In genomic region chr9:120852240-120853018, GRCh38 we compare ENCODE assay signal across 14 cellular contexts. TPM values are rescaled to one million over a fixed set of nuclear protein-coding genes. Genes with fewer than 3 reads are reported as not detected.
DNase-seq lines count a peak whose midpoint lies in the region; ATAC-seq and TF ChIP-seq lines count a peak whose summit lies in the region.
"Had no signal": no experiment of that assay in that cellular context is flagged by ENCODE, and none has a peak within 500 bp of the region (broad histone marks: within the 10 kb centered on the region; RNA-seq: fewer than 3 reads in every experiment).

No MANE protein-coding gene starts in this region.

- H3K4me3 Mint-ChIP-seq in activated CD4-positive, alpha-beta T cell treated with anti-CD3 and anti-CD28 coated beads for 36 hours = no peak overlapping the region
- no peak overlapping the region for H3K4me3 Mint-ChIP-seq in effector memory CD8-positive, alpha-beta T cell
- H3K4me3 Mint-ChIP-seq in neural progenitor cell = no peak overlapping the region
- H3K4me3 Mint-ChIP-seq: activated naive CD4-positive, alpha-beta T cell treated with anti-CD3 and anti-CD28 coated beads, Interleukin-2, amount 50 U/mL, for 24 hours; IgD-negative memory B cell had no signal

- no peak for DNase-seq in activated CD4-positive, alpha-beta T cell treated with anti-CD3 and anti-CD28 coated beads for 36 hours
- no peak for DNase-seq in activated CD4-positive, alpha-beta T cell treated with anti-CD3 and anti-CD28 coated beads, Interleukin-2, amount 50 U/mL, for 1 hour
- DNase-seq in OCI-LY7 (ENCODE audit: low spot score) (no peak), neural progenitor cell (ENCODE audit: low spot score) (peak; percentile 45), NCI-H146 (lab: John Stamatoyannopoulos, UW) (no peak), DMS 273 treated with DMSO at 0.1 percent for 48 hours (lab: John Stamatoyannopoulos, UW) (no peak)
- no peak for DNase-seq in effector memory CD8-positive, alpha-beta T cell
- DNase-seq in stimulated activated CD4-positive, alpha-beta T cell treated with anti-CD3 and anti-CD28 coated beads, Interleukin-4, amount 100 ng/mL, for 1 hour = no peak
- DNase-seq: cortex of kidney, DMS79, occipital lobe had no signal

- H3K36me3 Mint-ChIP-seq in activated CD4-positive, alpha-beta T cell treated with anti-CD3 and anti-CD28 coated beads for 36 hours (ENCODE audit: low read depth) = peaks cover 74% of the 10 kb centered on the region
- H3K36me3 Mint-ChIP-seq in effector memory CD8-positive, alpha-beta T cell (ENCODE audit: insufficient read depth) = peaks cover 56% of the 10 kb centered on the region
- H3K36me3 Mint-ChIP-seq in neural progenitor cell = peaks cover 1% of the 10 kb centered on the region
- H3K36me3 Mint-ChIP-seq: activated naive CD4-positive, alpha-beta T cell treated with anti-CD3 and anti-CD28 coated beads, Interleukin-2, amount 50 U/mL, for 24 hours had no signal

- peak overlapping the region; percentile 29 for H3K27ac Mint-ChIP-seq in activated CD4-positive, alpha-beta T cell treated with anti-CD3 and anti-CD28 coated beads for 36 hours
- H3K27ac Mint-ChIP-seq in effector memory CD8-positive, alpha-beta T cell = peak overlapping the region; percentile 56 to 80
- H3K27ac Mint-ChIP-seq in neural progenitor cell = peak overlapping the region; percentile 91
- H3K27ac Mint-ChIP-seq: activated naive CD4-positive, alpha-beta T cell treated with anti-CD3 and anti-CD28 coated beads, Interleukin-2, amount 50 U/mL, for 24 hours; IgD-negative memory B cell had no signal

- intact Hi-C loops in activated CD4-positive, alpha-beta T cell treated with anti-CD3 and anti-CD28 coated beads for 36 hours (cut with DNase I, micrococcal nuclease) = no loop called here
- intact Hi-C loops in OCI-LY7 (cut with micrococcal nuclease; ENCODE audit: unreplicated experiment) = no loop called here

- H3K79me2 ChIP-seq in OCI-LY7 (ENCODE audit: insufficient read depth, low read depth, low read length) (no peaks in the 10 kb centered on the region), neural progenitor cell (ENCODE audit: low read depth) (no peaks in the 10 kb centered on the region)

- no peaks in the 10 kb centered on the region for H3K9me2 ChIP-seq in OCI-LY7 (ENCODE audit: insufficient read depth, low read length)

- POLR2A ChIA-PET in activated CD4-positive, alpha-beta T cell treated with anti-CD3 and anti-CD28 coated beads for 36 hours (lab: Charles Lee) = interaction anchor here (1.0 kb wide), 1 partner anchor 15 kb away, joined by 3 read pairs; no protein-coding TSS in a partner anchor
- POLR2A ChIA-PET in OCI-LY7 (lab: Charles Lee) = interaction anchor here (0.6 kb wide), 3 partner anchors 67 to 336 kb away, joined by 3 to 10 read pairs (median 4); no protein-coding TSS in a partner anchor

- no peaks in the 10 kb centered on the region for H3K4me1 ChIP-seq in OCI-LY7 (ENCODE audit: insufficient read depth, low read length, poor library complexity, severe bottlenecking)
- peaks cover 22% of the 10 kb centered on the region for H3K4me1 ChIP-seq in neural progenitor cell

- H3K4me1 Mint-ChIP-seq in activated CD4-positive, alpha-beta T cell treated with anti-CD3 and anti-CD28 coated beads for 36 hours = peaks cover 49% of the 10 kb centered on the region
- peaks cover 11 to 25% of the 10 kb centered on the region in 2 donors for H3K4me1 Mint-ChIP-seq in effector memory CD8-positive, alpha-beta T cell (ENCODE audit: low read depth in 2 of 2)
- H3K4me1 Mint-ChIP-seq in neural progenitor cell = peaks cover 16% of the 10 kb centered on the region

- no peaks in the 10 kb centered on the region for H4K20me1 ChIP-seq in OCI-LY7 (ENCODE audit: insufficient read depth, low read length)
- no peaks in the 10 kb centered on the region for H4K20me1 ChIP-seq in neural progenitor cell (ENCODE audit: low read depth)

- H3F3A ChIP-seq in neural progenitor cell (ENCODE audit: low read depth) = peaks cover 13% of the 10 kb centered on the region

- H3K27me3 ChIP-seq in neural progenitor cell = no peaks in the 10 kb centered on the region

- H3K9me3 ChIP-seq in OCI-LY7 (ENCODE audit: low read length) = no peaks in the 10 kb centered on the region
- H3K9me3 ChIP-seq in neural progenitor cell (ENCODE audit: low read depth) = no peaks in the 10 kb centered on the region
- H3K9me3 ChIP-seq: HAP-1 had no signal

- H3K4me2 ChIP-seq in OCI-LY7 (ENCODE audit: low read length) (no peak overlapping the region), neural progenitor cell (peak overlapping the region; percentile 41)

- H3K9me3 Mint-ChIP-seq in activated CD4-positive, alpha-beta T cell treated with anti-CD3 and anti-CD28 coated beads for 36 hours (ENCODE audit: low read depth) = no peaks in the 10 kb centered on the region
- no peaks in the 10 kb centered on the region for H3K9me3 Mint-ChIP-seq in effector memory CD8-positive, alpha-beta T cell
- no peaks in the 10 kb centered on the region for H3K9me3 Mint-ChIP-seq in neural progenitor cell
- H3K9me3 Mint-ChIP-seq: activated naive CD4-positive, alpha-beta T cell treated with anti-CD3 and anti-CD28 coated beads, Interleukin-2, amount 50 U/mL, for 24 hours; IgD-negative memory B cell had no signal

- ATAC-seq in activated CD4-positive, alpha-beta T cell treated with anti-CD3 and anti-CD28 coated beads for 36 hours = no peak
- ATAC-seq in effector memory CD8-positive, alpha-beta T cell (replicated peaks) = no peak

- CTCF ChIA-PET in activated CD4-positive, alpha-beta T cell treated with anti-CD3 and anti-CD28 coated beads for 36 hours (lab: Charles Lee) = interaction anchor here (0.7 to 1.6 kb wide), 4 partner anchors 15 to 65 kb away, joined by 3 to 5 read pairs (median 3); no protein-coding TSS in a partner anchor
- CTCF ChIA-PET in OCI-LY7 (lab: Charles Lee; ENCODE audit: unreplicated experiment) = no interaction called here

- TF ChIP-seq CTCF in OCI-LY7 (conservative IDR thresholded peaks at IDR 0.05; ENCODE audit: low read length) = no peak
- no peak for TF ChIP-seq CTCF in neural progenitor cell (IDR thresholded peaks at IDR 0.05)

- H2AFZ ChIP-seq in OCI-LY7 (ENCODE audit: low read length) = no peak overlapping the region
- H2AFZ ChIP-seq in neural progenitor cell (replicated peaks) = peak overlapping the region; percentile 95

- H3K36me3 ChIP-seq in OCI-LY7 (ENCODE audit: insufficient read depth, low read length) = peaks cover 64% of the 10 kb centered on the region
- no peaks in the 10 kb centered on the region for H3K36me3 ChIP-seq in neural progenitor cell

- BruUV-seq in OCI-LY7 (replicated peaks; lab: Mats Ljungman, UMichigan) = TSS peak; percentile 26

- H3K27ac ChIP-seq in OCI-LY7 (ENCODE audit: low read depth, low read length, poor library complexity, severe bottlenecking) (no peak overlapping the region), neural progenitor cell (peak overlapping the region; percentile 56)

- H3K4me3 ChIP-seq in OCI-LY7 (ENCODE audit: low read depth, low read length, poor library complexity, severe bottlenecking) = no peak overlapping the region
- H3K4me3 ChIP-seq in neural progenitor cell = no peak overlapping the region
- H3K4me3 ChIP-seq: HAP-1 had no signal

- no peak overlapping the region for H3K9ac ChIP-seq in neural progenitor cell

- no peaks in the 10 kb centered on the region for H3K27me3 Mint-ChIP-seq in activated CD4-positive, alpha-beta T cell treated with anti-CD3 and anti-CD28 coated beads for 36 hours
- H3K27me3 Mint-ChIP-seq in effector memory CD8-positive, alpha-beta T cell = no peaks in the 10 kb centered on the region
- no peaks in the 10 kb centered on the region for H3K27me3 Mint-ChIP-seq in neural progenitor cell (ENCODE audit: insufficient read depth, low read depth)
- H3K27me3 Mint-ChIP-seq: activated naive CD4-positive, alpha-beta T cell treated with anti-CD3 and anti-CD28 coated beads, Interleukin-2, amount 50 U/mL, for 24 hours; IgD-negative memory B cell had no signal

RNA-seq across cellular contexts. Expression of gene PSMD5, which starts 9.7 kb away (rescaled TPM):
- 10 to 100 TPM; 53.5 to 58.3 TPM for total RNA-seq in activated CD4-positive, alpha-beta T cell treated with anti-CD3 and anti-CD28 coated beads for 36 hours
- total RNA-seq in OCI-LY7 (2014; rRNA removed; shearing (Covaris generic)) = 10.0 and 12.0 TPM in 2 replicates
- total RNA-seq in OCI-LY7 (2022) = 33.3 and 36.8 TPM in 2 replicates
- total RNA-seq in neural progenitor cell (ENCODE audit: low replicate concordance) = 4.6 and 8.7 TPM in 2 replicates

RNA-seq across cellular contexts. Expression of gene PHF19, which starts 24.6 kb away (rescaled TPM):
- total RNA-seq in activated CD4-positive, alpha-beta T cell treated with anti-CD3 and anti-CD28 coated beads for 36 hours = 100 to 1,000 TPM; 168 to 169 TPM
- total RNA-seq in OCI-LY7 (2014; rRNA removed; shearing (Covaris generic)) = 102 and 108 TPM in 2 replicates
- total RNA-seq in OCI-LY7 (2022) (211 and 214 TPM in 2 replicates), neural progenitor cell (ENCODE audit: low replicate concordance) (27.4 and 45.1 TPM in 2 replicates)

RNA-seq across cellular contexts. Expression of gene FBXW2, which starts 59.2 kb away (rescaled TPM):
- total RNA-seq in activated CD4-positive, alpha-beta T cell treated with anti-CD3 and anti-CD28 coated beads for 36 hours = 10 to 100 TPM; 53.0 to 68.1 TPM
- total RNA-seq in OCI-LY7 (2014; rRNA removed; shearing (Covaris generic)) = 30.0 and 32.7 TPM in 2 replicates
- total RNA-seq in OCI-LY7 (2022) (66.0 and 69.0 TPM in 2 replicates), neural progenitor cell (ENCODE audit: low replicate concordance) (31.0 and 32.7 TPM in 2 replicates)

Comparison
In these comparisons a context has a peak if more than half of its experiments do, and no peak if none do; other contexts are left out.
1. H3K27ac Mint-ChIP-seq: peak in every context shown above with its lines; median percentile 91 in neural progenitor cell; 68 in effector memory CD8-positive, alpha-beta T cell; 29 in activated CD4-positive, alpha-beta T cell treated with anti-CD3 and anti-CD28 coated beads for 36 hours.